ENCODE assay signal across 19 cellular contexts in the genomic region with DNA sequence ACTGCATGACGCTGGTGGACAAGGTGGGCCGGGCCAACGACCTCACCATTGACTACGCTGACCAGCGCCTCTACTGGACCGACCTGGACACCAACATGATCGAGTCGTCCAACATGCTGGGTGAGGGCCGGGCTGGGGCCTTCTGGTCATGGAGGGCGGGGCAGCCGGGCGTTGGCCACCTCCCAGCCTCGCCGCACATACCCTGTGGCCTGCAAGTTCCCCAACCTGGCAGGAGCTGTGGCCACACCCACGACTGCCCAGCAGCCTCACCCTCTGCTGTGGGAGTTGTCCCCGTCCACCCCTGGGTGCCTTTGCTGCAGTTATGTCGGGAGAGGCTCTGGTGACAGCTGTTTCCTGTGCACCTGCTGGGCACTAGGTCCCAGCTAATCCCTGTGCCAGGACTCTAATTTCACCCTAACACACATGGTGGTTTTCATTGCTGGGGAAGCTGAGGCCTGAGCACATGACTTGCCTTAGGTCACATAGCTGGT. TPM values are rescaled to one million over a fixed set of nuclear protein-coding genes. Genes with fewer than 3 reads are reported as not detected.
DNase-seq lines count a peak whose midpoint lies in the region; TF ChIP-seq lines count a peak whose summit lies in the region.
"Had no signal": no experiment of that assay in that cellular context is flagged by ENCODE, and none has a peak within 500 bp of the region (broad histone marks: within the 10 kb centered on the region; RNA-seq: fewer than 3 reads in every experiment).

No MANE protein-coding gene starts in this region.

- no peaks in the 10 kb centered on the region for H3K9me3 ChIP-seq in BLaER1 treated with 17β-estradiol and CSF1 and Interleukin-3, amounts not matched to agents 10 nM and 100 nM (replicated peaks in 1 of 11)
- H3K9me3 ChIP-seq in Karpas-422 (ENCODE audit: low read length), result no peaks in the 10 kb centered on the region
- H3K9me3 ChIP-seq in mucosa of stomach (ENCODE audit: control insufficient read depth, low read length), result no peaks in the 10 kb centered on the region
- H3K9me3 ChIP-seq: breast epithelium had no signal

- H3K4me1 Mint-ChIP-seq in Calu3 (ENCODE audit: low read depth, unreplicated experiment), result no peaks in the 10 kb centered on the region
- H3K4me1 Mint-ChIP-seq: mesothelial cell of epicardium had no signal

- in situ Hi-C loops in brain microvascular endothelial cell (cut with HindIII; ENCODE audit: low pct_ligation_motif_present, low sequenced_read_pairs), result no loop called here

- H3K4me3 ChIP-seq in BLaER1 treated with 17β-estradiol and CSF1 and Interleukin-3, amounts not matched to agents 10 nM and 100 nM, result no peak overlapping the region
- H3K4me3 ChIP-seq in Karpas-422 (ENCODE audit: low read length) (no peak overlapping the region), mucosa of stomach (ENCODE audit: low read length) (no peak overlapping the region), brain microvascular endothelial cell (ENCODE audit: low read depth, low read length) (no peak overlapping the region)
- H3K4me3 ChIP-seq: breast epithelium, skin epidermis had no signal

- intact Hi-C loops in Calu3 (cut with micrococcal nuclease; ENCODE audit: unreplicated experiment), result no loop called here

- peaks cover 52 to 94% (median 88%) of the 10 kb centered on the region in 11 experiments for H3K36me3 ChIP-seq in BLaER1 treated with 17β-estradiol and CSF1 and Interleukin-3, amounts not matched to agents 10 nM and 100 nM
- H3K36me3 ChIP-seq in Karpas-422 (ENCODE audit: insufficient read depth, low read length) (no peaks in the 10 kb centered on the region), mucosa of stomach (ENCODE audit: control insufficient read depth, insufficient read depth, low read length) (peaks cover 24% of the 10 kb centered on the region), brain microvascular endothelial cell (replicated peaks) (peaks cover 31% of the 10 kb centered on the region)

- peak overlapping the region in 3 of 11 experiments; percentile 21 to 41 (median 29); a peak in 3 of 22 replicates for H3K9ac ChIP-seq in BLaER1 treated with 17β-estradiol and CSF1 and Interleukin-3, amounts not matched to agents 10 nM and 100 nM
- H3K9ac ChIP-seq in Karpas-422 (ENCODE audit: low read length), result 0 out of 2 replicates have a peak overlapping the region, but pooled peaks have one; percentile 6
- peak overlapping the region; percentile 8 for H3K9ac ChIP-seq in mucosa of stomach (ENCODE audit: low read length)

- no peaks in the 10 kb centered on the region for H3K27me3 ChIP-seq in BLaER1 treated with 17β-estradiol and CSF1 and Interleukin-3, amounts not matched to agents 10 nM and 100 nM
- H3K27me3 ChIP-seq in Karpas-422 (ENCODE audit: low read length), result no peaks in the 10 kb centered on the region
- H3K27me3 ChIP-seq in mucosa of stomach (ENCODE audit: control insufficient read depth, insufficient read depth, low read length), result no peaks in the 10 kb centered on the region
- H3K27me3 ChIP-seq in brain microvascular endothelial cell (replicated peaks), result no peaks in the 10 kb centered on the region
- H3K27me3 ChIP-seq: breast epithelium had no signal

- H3K27ac ChIP-seq in BLaER1 treated with 17β-estradiol and CSF1 and Interleukin-3, amounts not matched to agents 10 nM and 100 nM, result peak overlapping the region in 1 of 11 experiments; percentile 7; a peak in 3 of 22 replicates
- H3K27ac ChIP-seq in Karpas-422 (ENCODE audit: low read length) (no peak overlapping the region), brain microvascular endothelial cell (no peak overlapping the region)

- H3K9me3 Mint-ChIP-seq in Calu3 (ENCODE audit: low read depth, unreplicated experiment), result no peaks in the 10 kb centered on the region
- H3K9me3 Mint-ChIP-seq: mesothelial cell of epicardium had no signal

- DNase-seq in Karpas-422 (no peak), SHP77 treated with DMSO at 0.1 percent for 48 hours (lab: John Stamatoyannopoulos, UW) (peak; percentile 53), NCI-H524 treated with DMSO at 0.1 percent for 48 hours (lab: John Stamatoyannopoulos, UW) (no peak), Calu3 (no peak), NCI-H748 (lab: John Stamatoyannopoulos, UW; ENCODE audit: unreplicated experiment) (no peak), brain microvascular endothelial cell (no peak)
- DNase-seq: activated CD4-positive, alpha-beta T cell treated with anti-CD3 and anti-CD28 coated beads, Interleukin-2, amount 50 U/mL, for 4 hours; activated T-cell treated with anti-CD3 and anti-CD28 coated beads, Interleukin-2, amount 50 U/mL, for 1 hour; DMS79; HCEC 1CT; head of caudate nucleus; NCI-H2171 treated with DMSO at 0.1 percent for 48 hours; stimulated activated CD4-positive, alpha-beta T cell treated with anti-CD3 and anti-CD28 coated beads, Interleukin-4, amount 100 ng/mL, for 4 hours had no signal

- H3K4me2 ChIP-seq in BLaER1 treated with 17β-estradiol and CSF1 and Interleukin-3, amounts not matched to agents 10 nM and 100 nM, result peak overlapping the region in 6 of 11 experiments; percentile 16 to 54 (median 48); a peak in 11 of 22 replicates
- no peak overlapping the region for H3K4me2 ChIP-seq in Karpas-422 (ENCODE audit: low read depth, low read length, poor library complexity, severe bottlenecking)

- H3K27ac Mint-ChIP-seq in Calu3 (ENCODE audit: unreplicated experiment), result no peak overlapping the region
- H3K27ac Mint-ChIP-seq: activated naive CD8-positive, alpha-beta T cell; mesothelial cell of epicardium had no signal

- peaks cover 0 to 59% (median 15%) of the 10 kb centered on the region in 11 experiments; a peak in 13 of 22 replicates for H4K20me1 ChIP-seq in BLaER1 treated with 17β-estradiol and CSF1 and Interleukin-3, amounts not matched to agents 10 nM and 100 nM
- H4K20me1 ChIP-seq in Karpas-422 (ENCODE audit: insufficient read depth, low read depth, low read length), result no peaks in the 10 kb centered on the region

- peaks cover 44% of the 10 kb centered on the region for H3K36me3 Mint-ChIP-seq in Calu3 (ENCODE audit: insufficient read depth, unreplicated experiment)

- no peaks in the 10 kb centered on the region for H3K9me2 ChIP-seq in Karpas-422 (replicated peaks; ENCODE audit: insufficient read depth, low read length)

- no peaks in the 10 kb centered on the region for H3K27me3 Mint-ChIP-seq in Calu3 (ENCODE audit: unreplicated experiment)
- H3K27me3 Mint-ChIP-seq: activated naive CD8-positive, alpha-beta T cell had no signal

- no TSS peak for BruUV-seq in Calu3 (replicated peaks; lab: Mats Ljungman, UMichigan)

- CTCF ChIA-PET in Calu3 (lab: Charles Lee), result no interaction called here

- H3K79me2 ChIP-seq in Karpas-422 (ENCODE audit: low read length), result no peaks in the 10 kb centered on the region

- no peak for TF ChIP-seq CTCF in Calu3 (IDR thresholded peaks at IDR 0.05; ENCODE audit: unreplicated experiment)
- TF ChIP-seq CTCF in brain microvascular endothelial cell (IDR thresholded peaks at IDR 0.05; ENCODE audit: low read depth, low read length, missing control alignments), result no peak

- peaks cover 12 to 49% (median 31%) of the 10 kb centered on the region in 10 experiments for H3K4me1 ChIP-seq in BLaER1 treated with 17β-estradiol and CSF1 and Interleukin-3, amounts not matched to agents 10 nM and 100 nM
- H3K4me1 ChIP-seq in Karpas-422 (ENCODE audit: low read length) (peaks cover 19% of the 10 kb centered on the region), mucosa of stomach (ENCODE audit: control insufficient read depth, insufficient read depth, low read length) (peaks cover 34% of the 10 kb centered on the region)
- H3K4me1 ChIP-seq: breast epithelium had no signal

- H2AFZ ChIP-seq in Karpas-422 (ENCODE audit: low read length), result no peak overlapping the region

- no peak overlapping the region for H3K4me3 Mint-ChIP-seq in Calu3 (ENCODE audit: low read depth, unreplicated experiment)
- H3K4me3 Mint-ChIP-seq: activated naive CD8-positive, alpha-beta T cell; mesothelial cell of epicardium had no signal

RNA-seq across cellular contexts. Expression of a gene that starts 49.0 kb away (rescaled TPM):
- 109 and 140 TPM in 2 replicates for total RNA-seq in Karpas-422 (2014; rRNA removed; shearing (Covaris generic); ENCODE audit: low replicate concordance)
- 116 and 122 TPM in 2 replicates for total RNA-seq in Calu3 (2022)
